In genomic region chr1:37477198-37477931, GRCh38 we compare ENCODE assay signal across 8 cellular contexts. TPM values are rescaled to one million over a fixed set of nuclear protein-coding genes. Genes with fewer than 3 reads are reported as not detected.
DNase-seq lines count a peak whose midpoint lies in the region; ATAC-seq and TF ChIP-seq lines count a peak whose summit lies in the region.

No MANE protein-coding gene starts in this region.

- in situ Hi-C loops in GM13976 (cut with MboI; ENCODE audit: low sequenced_read_pairs, unreplicated experiment) = no loop called here

- H2AFZ ChIP-seq in PC-3 (ENCODE audit: low read length) = no peak overlapping the region

- H3K4me1 Mint-ChIP-seq in activated T-helper 2 cell treated with anti-CD3 and anti-CD28 coated beads, Interferon-gamma antibody, Interleukin-2, Interleukin-4, amounts not matched to agents 10 μg/mL and 5 μg/mL and 100 μg/mL, durations not matched to agents 14 hours and 24 hours and 36 hours (ENCODE audit: low read depth) = peaks cover 43% of the 10 kb centered on the region

- H3K79me2 ChIP-seq in PC-3 (ENCODE audit: low read length) = peaks cover 93% of the 10 kb centered on the region

- no peaks in the 10 kb centered on the region for H3K27me3 Mint-ChIP-seq in activated T-helper 2 cell treated with anti-CD3 and anti-CD28 coated beads, Interferon-gamma antibody, Interleukin-2, Interleukin-4, amounts not matched to agents 10 μg/mL and 5 μg/mL and 100 μg/mL, durations not matched to agents 14 hours and 24 hours and 36 hours (ENCODE audit: low read depth)

- no peaks in the 10 kb centered on the region for H3K9me3 ChIP-seq in PC-3 (ENCODE audit: low read length)

- TF ChIP-seq CTCF in GM13976 (IDR thresholded peaks at IDR 0.05; ENCODE audit: borderline replicate concordance, control extremely low read depth, extremely low read depth, insufficient read depth, missing control alignments) (no peak), PC-3 (conservative IDR thresholded peaks at IDR 0.05; ENCODE audit: low read depth, low read length) (no peak)

- no peaks in the 10 kb centered on the region for H3K27me3 ChIP-seq in PC-3 (ENCODE audit: low read length)

- H3K36me3 ChIP-seq in PC-3 (ENCODE audit: low read depth, low read length) = peaks cover 39% of the 10 kb centered on the region

- H3K36me3 Mint-ChIP-seq in activated T-helper 2 cell treated with anti-CD3 and anti-CD28 coated beads, Interferon-gamma antibody, Interleukin-2, Interleukin-4, amounts not matched to agents 10 μg/mL and 5 μg/mL and 100 μg/mL, durations not matched to agents 14 hours and 24 hours and 36 hours (ENCODE audit: low read depth) = peaks cover 72% of the 10 kb centered on the region

- H3K9me2 ChIP-seq in PC-3 (replicated peaks; ENCODE audit: low read length) = no peaks in the 10 kb centered on the region

- intact Hi-C loops in PC-3 (cut with micrococcal nuclease) = loop anchor here (5.0 kb wide), 1 partner anchor 60 kb away; no protein-coding TSS in a partner anchor
- intact Hi-C loops in activated T-helper 2 cell treated with anti-CD3 and anti-CD28 coated beads, Interferon-gamma antibody, Interleukin-2, Interleukin-4, amounts not matched to agents 10 μg/mL and 5 μg/mL and 100 μg/mL, durations not matched to agents 14 hours and 24 hours and 36 hours (cut with micrococcal nuclease) = loop anchor here (5.0 to 10.0 kb wide), 5 partner anchors 97 to 1717 kb away; partner anchors contain the start of genes CDCA8, SF3A3 and STK40

- peaks cover 16% of the 10 kb centered on the region for H4K20me1 ChIP-seq in PC-3 (ENCODE audit: low read length)

- ATAC-seq in HG02610 (IDR thresholded peaks at IDR 0.05; ENCODE audit: unreplicated experiment) = peak; percentile 48
- peak; percentile 4 for ATAC-seq in PC-3

- H3K9ac ChIP-seq in PC-3 (ENCODE audit: low read length) = peak overlapping the region; percentile 89

- H3K4me1 ChIP-seq in PC-3 (ENCODE audit: insufficient read depth, low read length) = peaks cover 62% of the 10 kb centered on the region

- POLR2A ChIA-PET in PC-3 (lab: Charles Lee; ENCODE audit: unreplicated experiment) = interaction anchor here (0.5 kb wide), 1 partner anchor 393 kb away, joined by 4 read pairs; no protein-coding TSS in a partner anchor

- peak overlapping the region; percentile 100 for H3K4me2 ChIP-seq in PC-3 (ENCODE audit: low read length)

- peak overlapping the region; percentile 71 for H3K4me3 ChIP-seq in PC-3 (ENCODE audit: low read length)

- no peaks in the 10 kb centered on the region for H3K9me3 Mint-ChIP-seq in activated T-helper 2 cell treated with anti-CD3 and anti-CD28 coated beads, Interferon-gamma antibody, Interleukin-2, Interleukin-4, amounts not matched to agents 10 μg/mL and 5 μg/mL and 100 μg/mL, durations not matched to agents 14 hours and 24 hours and 36 hours

- CTCF ChIA-PET in PC-3 (lab: Charles Lee) = interaction anchor here (0.9 to 1.4 kb wide), 2 partner anchors 10 to 12 kb away, joined by 3 to 6 read pairs; no protein-coding TSS in a partner anchor

- DNase-seq in GM13976 (ENCODE audit: low spot score) (peak; percentile 89), PC-3 (peak; percentile 57), glomerular visceral epithelial cell (ENCODE audit: extremely low spot score) (peak; percentile 96), renal cortical epithelial cell (ENCODE audit: low read depth) (peak; percentile 79), NCI-H345 treated with DMSO at 0.1 percent for 48 hours (lab: John Stamatoyannopoulos, UW; ENCODE audit: unreplicated experiment) (no peak), NCI-H774 (lab: John Stamatoyannopoulos, UW) (no peak)
- DNase-seq in activated T-helper 2 cell treated with anti-CD3 and anti-CD28 coated beads, Interferon-gamma antibody, Interleukin-2, Interleukin-4, amounts not matched to agents 10 μg/mL and 5 μg/mL and 100 μg/mL, durations not matched to agents 14 hours and 24 hours and 36 hours (ENCODE audit: low spot score) = peak; percentile 66

- peak overlapping the region; percentile 98 for H3K27ac Mint-ChIP-seq in activated T-helper 2 cell treated with anti-CD3 and anti-CD28 coated beads, Interferon-gamma antibody, Interleukin-2, Interleukin-4, amounts not matched to agents 10 μg/mL and 5 μg/mL and 100 μg/mL, durations not matched to agents 14 hours and 24 hours and 36 hours

- H3K27ac ChIP-seq in PC-3 (ENCODE audit: low read length) = peak overlapping the region; percentile 97

- no peaks in the 10 kb centered on the region for H3F3A ChIP-seq in PC-3 (ENCODE audit: low read length, unreplicated experiment)

- no TSS peak for BruUV-seq in PC-3 (replicated peaks; lab: Mats Ljungman, UMichigan)

- peak overlapping the region; percentile 96 for H3K4me3 Mint-ChIP-seq in activated T-helper 2 cell treated with anti-CD3 and anti-CD28 coated beads, Interferon-gamma antibody, Interleukin-2, Interleukin-4, amounts not matched to agents 10 μg/mL and 5 μg/mL and 100 μg/mL, durations not matched to agents 14 hours and 24 hours and 36 hours (ENCODE audit: low read depth)

RNA-seq across cellular contexts. Expression of gene ZC3H12A, which starts 3.0 kb away (rescaled TPM):
- 45.3 and 65.1 TPM in 2 replicates for total RNA-seq in PC-3 (2014; rRNA removed)
- total RNA-seq in activated T-helper 2 cell treated with anti-CD3 and anti-CD28 coated beads, Interferon-gamma antibody, Interleukin-2, Interleukin-4, amounts not matched to agents 10 μg/mL and 5 μg/mL and 100 μg/mL, durations not matched to agents 14 hours and 24 hours and 36 hours = 23.6 and 25.3 TPM in 2 replicates
- total RNA-seq in renal cortical epithelial cell = 18.7 and 24.5 TPM in 2 replicates

RNA-seq across cellular contexts. Expression of gene MEAF6, which starts 37.2 kb away (rescaled TPM):
- total RNA-seq in PC-3 (2014; rRNA removed) = 87.0 and 90.9 TPM in 2 replicates
- total RNA-seq in activated T-helper 2 cell treated with anti-CD3 and anti-CD28 coated beads, Interferon-gamma antibody, Interleukin-2, Interleukin-4, amounts not matched to agents 10 μg/mL and 5 μg/mL and 100 μg/mL, durations not matched to agents 14 hours and 24 hours and 36 hours = 87.9 and 93.0 TPM in 2 replicates
- total RNA-seq in renal cortical epithelial cell = 60.3 and 79.3 TPM in 2 replicates

Comparison
In these comparisons a context has a peak if more than half of its experiments do, and no peak if none do; other contexts are left out.
1. DNase-seq: peak in GM13976 (single experiment), PC-3 (single experiment), activated T-helper 2 cell treated with anti-CD3 and anti-CD28 coated beads, Interferon-gamma antibody, Interleukin-2, Interleukin-4, amounts not matched to agents 10 μg/mL and 5 μg/mL and 100 μg/mL, durations not matched to agents 14 hours and 24 hours and 36 hours (single experiment), glomerular visceral epithelial cell (single experiment) and renal cortical epithelial cell (single experiment); none in NCI-H345 treated with DMSO at 0.1 percent for 48 hours (single experiment) and NCI-H774 (single experiment).